Comparison of ENCODE assay signal across 9 cellular contexts in the genomic region with DNA sequence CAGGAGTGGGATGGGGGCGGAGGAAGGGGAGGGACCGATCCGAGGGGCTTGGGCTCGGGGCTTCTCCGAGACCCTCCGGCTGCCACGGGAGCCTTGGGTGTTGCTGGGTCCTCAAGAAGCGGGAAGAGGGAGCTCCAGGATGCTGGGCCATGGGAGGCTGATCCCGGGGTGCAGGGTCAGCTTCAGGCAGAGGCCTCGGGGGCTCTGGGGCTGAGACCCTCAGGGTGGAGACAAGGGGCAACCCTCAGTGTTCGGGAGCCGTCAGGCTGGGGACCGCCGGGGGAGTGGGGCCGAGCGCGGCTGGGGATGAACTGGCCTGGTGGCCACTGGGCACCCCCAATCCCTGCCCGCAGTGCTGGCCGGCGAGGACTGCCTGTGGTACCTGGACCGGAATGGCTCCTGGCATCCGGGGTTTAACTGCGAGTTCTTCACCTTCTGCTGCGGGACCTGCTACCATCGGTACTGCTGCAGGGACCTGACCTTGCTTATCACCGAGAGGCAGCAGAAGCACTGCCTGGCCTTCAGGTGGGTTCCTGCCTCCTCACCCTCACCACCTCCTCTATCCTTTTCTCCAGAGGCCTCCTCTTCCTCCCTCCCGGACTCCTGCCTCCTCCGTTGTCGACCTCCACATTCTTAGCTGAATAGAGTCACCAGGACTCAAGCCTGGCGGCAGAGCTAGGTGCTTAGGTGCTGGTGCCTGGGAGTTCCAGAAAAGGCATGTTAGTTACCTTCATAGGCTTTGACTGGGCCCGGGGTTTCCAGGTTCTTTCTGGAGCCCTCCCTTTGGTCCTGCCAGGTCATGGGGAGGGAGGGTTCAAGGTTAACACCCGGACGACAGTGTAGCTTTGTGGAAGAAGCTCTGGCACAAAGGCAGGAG. TPM values are rescaled to one million over a fixed set of nuclear protein-coding genes. Genes with fewer than 3 reads are reported as not detected.
DNase-seq lines count a peak whose midpoint lies in the region; ATAC-seq, FAIRE-seq and TF ChIP-seq lines count a peak whose summit lies in the region.
"Had no signal": no experiment of that assay in that cellular context is flagged by ENCODE, and none has a peak within 500 bp of the region (broad histone marks: within the 10 kb centered on the region; RNA-seq: fewer than 3 reads in every experiment).

No MANE protein-coding gene starts in this region.

- TF ChIP-seq POLR2A in tibial nerve (IDR thresholded peaks at IDR 0.05) = no peak

- peak overlapping the region; percentile 57 for H3K4me3 ChIP-seq in bronchial epithelial cell (ENCODE audit: low read depth, low read length)
- H3K4me3 ChIP-seq in tibial nerve = peak overlapping the region; percentile 66 to 80 (median 72)

- no peaks in the 10 kb centered on the region for H3K9me3 ChIP-seq in tibial nerve

- H3K27me3 Mint-ChIP-seq in activated T-cell treated with anti-CD3 and anti-CD28 coated beads, Interleukin-2, amount 50 U/mL, for 72 hours (ENCODE audit: low read depth) = peaks cover 59% of the 10 kb centered on the region

- H3K27ac Mint-ChIP-seq in activated T-cell treated with anti-CD3 and anti-CD28 coated beads, Interleukin-2, amount 50 U/mL, for 72 hours = no peak overlapping the region

- H3K27me3 ChIP-seq in bronchial epithelial cell (ENCODE audit: control insufficient read depth, insufficient read depth, low read length) = no peaks in the 10 kb centered on the region
- no peaks in the 10 kb centered on the region for H3K27me3 ChIP-seq in tibial nerve

- H3K36me3 ChIP-seq in bronchial epithelial cell (ENCODE audit: control insufficient read depth, insufficient read depth, low read length) (no peaks in the 10 kb centered on the region), tibial nerve (peaks cover 0 to 26% (median 0%) of the 10 kb centered on the region in 3 donors)

- H3K27ac ChIP-seq in tibial nerve = peak overlapping the region; percentile 77 to 92 (median 84)

- peak in 1 of 2 donors; percentile 3 for ATAC-seq in activated T-cell treated with anti-CD3 and anti-CD28 coated beads, Interleukin-2, amount 50 U/mL, for 72 hours (replicated peaks in 1 of 2)

- no peak for DNase-seq in activated T-cell treated with anti-CD3 and anti-CD28 coated beads, Interleukin-2, amount 50 U/mL, for 72 hours
- no peak for DNase-seq in activated T-cell treated with anti-CD3 and anti-CD28 coated beads, Interleukin-2, amount 50 U/mL, for 1 hour
- DNase-seq in bronchial epithelial cell (ENCODE audit: low read depth) (no peak), mesenteric fat pad (ENCODE audit: low spot score) (peak; percentile 57), tibial nerve (ENCODE audit: low spot score in 2 of 2) (no peak), NCI-H526 (lab: John Stamatoyannopoulos, UW) (no peak), NCI-H510A treated with DMSO at 0.1 percent for 48 hours (lab: John Stamatoyannopoulos, UW) (no peak)
- no peak for DNase-seq in stimulated activated CD4-positive, alpha-beta T cell treated with anti-CD3 and anti-CD28 coated beads, Interleukin-2, amount 100 ng/mL, for 48 hours

- peaks cover 0 to 77% (median 16%) of the 10 kb centered on the region in 4 donors for H3K4me1 ChIP-seq in tibial nerve

- TF ChIP-seq CTCF in bronchial epithelial cell (IDR thresholded peaks at IDR 0.05; ENCODE audit: insufficient read depth, low read length, severe bottlenecking) (no peak), tibial nerve (IDR thresholded peaks at IDR 0.05) (no peak)

- no peaks in the 10 kb centered on the region for H3K9me3 Mint-ChIP-seq in activated T-cell treated with anti-CD3 and anti-CD28 coated beads, Interleukin-2, amount 50 U/mL, for 72 hours

- H3K4me1 Mint-ChIP-seq in activated T-cell treated with anti-CD3 and anti-CD28 coated beads, Interleukin-2, amount 50 U/mL, for 72 hours (ENCODE audit: low read depth) = peaks cover 5% of the 10 kb centered on the region

- FAIRE-seq in bronchial epithelial cell (lab: Jason Lieb, UNC) = no peak
- FAIRE-seq: G401.6 had no signal

- WGBS in tibial nerve, 2 donors = 16% methylated on average over 30 to 32 of the region's 33 CpGs

- peak overlapping the region; percentile 69 to 71 for H3K4me3 Mint-ChIP-seq in activated T-cell treated with anti-CD3 and anti-CD28 coated beads, Interleukin-2, amount 50 U/mL, for 72 hours

- no peaks in the 10 kb centered on the region for H3K36me3 Mint-ChIP-seq in activated T-cell treated with anti-CD3 and anti-CD28 coated beads, Interleukin-2, amount 50 U/mL, for 72 hours (ENCODE audit: insufficient read depth in 2 of 2)

- TF ChIP-seq EP300 in tibial nerve (IDR thresholded peaks at IDR 0.05) = no peak

RNA-seq across cellular contexts. Expression of gene SHISA4, which starts 0.6 kb away (rescaled TPM):
- total RNA-seq in activated T-cell treated with anti-CD3 and anti-CD28 coated beads, Interleukin-2, amount 50 U/mL, for 72 hours = under 1 TPM; 0.94 to 0.97 TPM
- total RNA-seq in bronchial epithelial cell (3.2 and 3.9 TPM in 2 replicates), mesenteric fat pad (10.3 TPM), tibial nerve (10 to 100 TPM; 42.6 to 76.6 (median 66.4) TPM)

RNA-seq across cellular contexts. Expression of gene LMOD1, which starts 57.0 kb away (rescaled TPM):
- not detected for total RNA-seq in activated T-cell treated with anti-CD3 and anti-CD28 coated beads, Interleukin-2, amount 50 U/mL, for 72 hours
- total RNA-seq in bronchial epithelial cell (0.26 TPM in 1 of 2 replicates, not detected in the other), mesenteric fat pad (26.5 TPM), tibial nerve (100 to 1,000 TPM in 2 of 4 donors, 10 to 100 TPM in 2; 86.9 to 165 (median 107) TPM)

Comparison
In these comparisons a context has a peak if more than half of its experiments do, and no peak if none do; other contexts are left out.
1. RNA of gene LMOD1, which starts 57.0 kb away (total RNA-seq): 86.9 to 165 TPM in tibial nerve and 26.5 TPM in mesenteric fat pad (single experiment); 0.26 TPM in bronchial epithelial cell and not detected in activated T-cell treated with anti-CD3 and anti-CD28 coated beads, Interleukin-2, amount 50 U/mL, for 72 hours; every median in the first group is over 10 times any median in the second.